In genomic region chr3:107916166-107916565, GRCh38 we compare ENCODE assay signal across 35 cellular contexts.
"Had no signal": no experiment of that assay in that cellular context is flagged by ENCODE, and none has a peak within 500 bp of the region (broad histone marks: within the 10 kb centered on the region; RNA-seq: fewer than 3 reads in every experiment).

No MANE protein-coding gene starts in this region.

- H3K4me1 ChIP-seq: Peyer's patch had no signal

- H3K4me3 ChIP-seq: Peyer's patch had no signal

- H3K27ac ChIP-seq: brain microvascular endothelial cell, Peyer's patch, RWPE1, WERI-Rb-1 had no signal

- H3K36me3 ChIP-seq: brain microvascular endothelial cell, Peyer's patch, WERI-Rb-1 had no signal

- H3K9me3 ChIP-seq: Peyer's patch had no signal

- DNase-seq: activated CD4-positive, alpha-beta memory T cell treated with anti-CD3 and anti-CD28 coated beads, Interleukin-2, amount 10 ng/mL, durations not matched to agents 7 days and 5 days; activated CD4-positive, alpha-beta T cell treated with anti-CD3 and anti-CD28 coated beads for 1 hour; activated CD4-positive, alpha-beta T cell treated with anti-CD3 and anti-CD28 coated beads for 48 hours; activated CD4-positive, CD25-positive, alpha-beta regulatory T cell; activated CD8-positive, alpha-beta memory T cell treated with anti-CD3 and anti-CD28 coated beads for 24 hours; activated CD8-positive, alpha-beta memory T cell treated with anti-CD3 and anti-CD28 coated beads, Interleukin-2, amount 10 ng/mL, durations not matched to agents 7 days and 5 days; activated CD8-positive, alpha-beta memory T cell treated with anti-CD3 and anti-CD28 coated beads, Interleukin-2, amount 50 U/mL, for 48 hours; activated effector memory CD4-positive, alpha-beta T cell treated with Interleukin-2 at 50 U/mL for 16 hours; activated naive CD4-positive, alpha-beta T cell treated with anti-CD3 and anti-CD28 coated beads, Interleukin-2, amount 10 ng/mL, durations not matched to agents 7 days and 5 days; activated naive CD8-positive, alpha-beta T cell treated with anti-CD3 and anti-CD28 coated beads, Interleukin-2, amount 50 U/mL, for 24 hours; activated T-cell treated with anti-CD3 and anti-CD28 coated beads, Interleukin-2, amount 50 U/mL, for 48 hours; aorta; brain microvascular endothelial cell; central memory CD4-positive, alpha-beta T cell; NCI-H1092 treated with DMSO at 0.1 percent for 48 hours; NCI-H146; NCI-H187; NCI-H2029 treated with DMSO at 0.1 percent for 48 hours; NCI-H2171 treated with DMSO at 0.1 percent for 48 hours; NCI-H2227 treated with DMSO at 0.1 percent for 48 hours; NCI-H446 treated with DMSO at 0.1 percent for 48 hours; NCI-H524; NCI-H69; NCI-H82; NK-92 treated with Interleukin-12 subunit alpha and Interleukin-12 subunit beta, amount 100 ng/mL, for 24 hours; PC-3; Peyer's patch; SW 1271; T-helper 1 cell; T-helper 2 cell; T-helper 9 cell; WERI-Rb-1 had no signal

- FAIRE-seq: colon had no signal

- ATAC-seq: activated CD8-positive, alpha-beta memory T cell treated with anti-CD3 and anti-CD28 coated beads, Interleukin-2, amount 10 ng/mL, durations not matched to agents 7 days and 5 days; activated naive CD8-positive, alpha-beta T cell treated with anti-CD3 and anti-CD28 coated beads, Interleukin-2, amount 50 U/mL, for 24 hours; PC-3; Right ventricle myocardium inferior had no signal

- H3K27me3 ChIP-seq: brain microvascular endothelial cell, Peyer's patch had no signal
